In the genomic region with DNA sequence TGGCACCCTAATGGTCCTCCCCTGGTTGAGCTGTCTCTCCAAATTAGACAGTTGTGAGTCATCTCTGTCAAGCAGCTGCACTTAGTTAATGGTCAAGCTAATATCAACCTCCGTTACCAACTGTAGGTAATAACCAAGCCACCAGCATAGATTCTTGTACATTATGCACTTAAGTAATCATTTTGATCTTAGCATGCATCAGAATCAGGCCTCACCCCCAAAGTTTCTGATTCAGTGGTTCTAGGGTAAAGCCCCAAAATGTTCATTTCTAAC, we compare ENCODE assay signal across 14 cellular contexts.
DNase-seq lines count a peak whose midpoint lies in the region; ATAC-seq, FAIRE-seq and TF ChIP-seq lines count a peak whose summit lies in the region.
"Had no signal": no experiment of that assay in that cellular context is flagged by ENCODE, and none has a peak within 500 bp of the region (broad histone marks: within the 10 kb centered on the region; RNA-seq: fewer than 3 reads in every experiment).

No MANE protein-coding gene starts in this region.

- FAIRE-seq in frontal cortex (lab: Jason Lieb, UNC): no peak
- FAIRE-seq: endothelial cell of umbilical vein, G401.6 had no signal

- DNase-seq in GM20000 (ENCODE audit: low spot score): peak; percentile 46
- DNase-seq in NCI-H345 (lab: John Stamatoyannopoulos, UW): no peak
- DNase-seq in SKM-1 (lab: John Stamatoyannopoulos, UW; ENCODE audit: unreplicated experiment): no peak
- no peak for DNase-seq in stimulated activated naive CD4-positive, alpha-beta T cell treated with Interleukin-2 at 50 U/mL for 16 hours (lab: John Stamatoyannopoulos, UW)
- no peak for DNase-seq in frontal cortex (ENCODE audit: low spot score in 2 of 2)
- DNase-seq: activated T-cell treated with anti-CD3 and anti-CD28 coated beads, Interleukin-2, amount 50 U/mL, for 4 hours; H9; Kasumi-1; NCI-H2171 had no signal

- no peak for TF ChIP-seq CTCF in GM20000 (IDR thresholded peaks at IDR 0.05; ENCODE audit: extremely low read depth, missing control alignments)

- peak; percentile 88 for ATAC-seq in GM18499 (IDR thresholded peaks at IDR 0.05; ENCODE audit: insufficient read depth, unreplicated experiment)
- ATAC-seq in HG02943 (IDR thresholded peaks at IDR 0.05; ENCODE audit: low read depth, unreplicated experiment): peak; percentile 88
- ATAC-seq in HG03575 (IDR thresholded peaks at IDR 0.05; ENCODE audit: extremely low read depth, insufficient number of reproducible peaks, low FRiP score, unreplicated experiment): peak; percentile 89
- ATAC-seq: activated T-cell treated with anti-CD3 and anti-CD28 coated beads, Interleukin-2, amount 50 U/mL, for 4 hours had no signal
